8 cellular contexts compared by ENCODE assay signal in genomic region chrX:53080628-53081580, GRCh38. TPM values are rescaled to one million over a fixed set of nuclear protein-coding genes. Genes with fewer than 3 reads are reported as not detected.
DNase-seq lines count a peak whose midpoint lies in the region; ATAC-seq and TF ChIP-seq lines count a peak whose summit lies in the region.

No MANE protein-coding gene starts in this region.

- WGBS in esophagus squamous epithelium, 2 donors, result 23 to 64% methylated on average over 5 to 6 of the region's 17 CpGs

- POLR2A ChIA-PET in activated B cell treated with CpG ODN at 0.5 μM for 24 hours (lab: Charles Lee), result interaction anchor here (0.6 to 2.8 kb wide), 6 partner anchors 8 to 602 kb away, joined by 4 to 21 read pairs (median 13); partner anchors contain the start of gene KDM5C

- no peak for TF ChIP-seq POLR2A in esophagus squamous epithelium (IDR thresholded peaks at IDR 0.05)

- H3K36me3 Mint-ChIP-seq in activated B cell treated with CpG ODN at 0.5 μM for 24 hours (ENCODE audit: low read depth), result peaks cover 24% of the 10 kb centered on the region

- no peaks in the 10 kb centered on the region for H3K9me3 ChIP-seq in esophagus squamous epithelium

- CTCF ChIA-PET in activated B cell treated with CpG ODN at 0.5 μM for 24 hours (lab: Charles Lee), result no interaction called here

- H3K36me3 ChIP-seq in esophagus squamous epithelium, result peaks cover 0 to 20% (median 0%) of the 10 kb centered on the region in 3 donors

- intact Hi-C loops in activated B cell treated with CpG ODN at 0.5 μM for 24 hours (cut with micrococcal nuclease), result loop anchor here (5.0 to 10.0 kb wide), 5 partner anchors 146 to 1726 kb away; partner anchors contain the start of genes HUWE1, KDM5C, MAGED2 and PHF8
- intact Hi-C loops in esophagus squamous epithelium (cut with DNase I), result no loop called here

- H3K27ac ChIP-seq in esophagus squamous epithelium, result peak overlapping the region; percentile 82 to 93 (median 86)

- H3K4me3 Mint-ChIP-seq in activated B cell treated with CpG ODN at 0.5 μM for 24 hours, result peak overlapping the region; percentile 82

- H3K27me3 Mint-ChIP-seq in activated B cell treated with CpG ODN at 0.5 μM for 24 hours, result no peaks in the 10 kb centered on the region

- H3K4me1 Mint-ChIP-seq in activated B cell treated with CpG ODN at 0.5 μM for 24 hours, result peaks cover 27% of the 10 kb centered on the region

- ATAC-seq in activated B cell treated with CpG ODN at 0.5 μM for 24 hours (ENCODE audit: low read depth), result no peak
- no peak for ATAC-seq in HG02852 (IDR thresholded peaks at IDR 0.05; ENCODE audit: unreplicated experiment)
- no peak for ATAC-seq in GM21390 (IDR thresholded peaks at IDR 0.05; ENCODE audit: unreplicated experiment)
- no peak for ATAC-seq in GM21786 (IDR thresholded peaks at IDR 0.05; ENCODE audit: unreplicated experiment)

- no peaks in the 10 kb centered on the region for H3K27me3 ChIP-seq in esophagus squamous epithelium

- no peaks in the 10 kb centered on the region for H3K9me3 Mint-ChIP-seq in activated B cell treated with CpG ODN at 0.5 μM for 24 hours

- H3K4me3 ChIP-seq in esophagus squamous epithelium, result peak overlapping the region in 3 of 4 donors; percentile 58 to 75 (median 73)
- peak overlapping the region; percentile 28 for H3K4me3 ChIP-seq in skeletal muscle cell (ENCODE audit: low read depth, low read length)

- peaks cover 0 to 32% (median 0%) of the 10 kb centered on the region in 3 donors for H3K4me1 ChIP-seq in esophagus squamous epithelium

- peak; percentile 10 for DNase-seq in GM20000 (ENCODE audit: low spot score)
- no peak for DNase-seq in activated B cell treated with CpG ODN at 0.5 μM for 24 hours
- no peak for DNase-seq in esophagus squamous epithelium (lab: John Stamatoyannopoulos, UW)
- no peak for DNase-seq in skeletal muscle cell (ENCODE audit: low read depth)
- DNase-seq in NCI-H146 (lab: John Stamatoyannopoulos, UW), result no peak

- peak overlapping the region; percentile 93 for H3K27ac Mint-ChIP-seq in activated B cell treated with CpG ODN at 0.5 μM for 24 hours

- no peak for TF ChIP-seq CTCF in GM20000 (IDR thresholded peaks at IDR 0.05; ENCODE audit: extremely low read depth, missing control alignments)
- TF ChIP-seq CTCF in activated B cell treated with CpG ODN at 0.5 μM for 24 hours (IDR thresholded peaks at IDR 0.05), result no peak
- TF ChIP-seq CTCF in esophagus squamous epithelium (IDR thresholded peaks at IDR 0.05), result no peak

RNA-seq across cellular contexts. Expression of gene TSPYL2, which starts 1.3 kb away (rescaled TPM):
- total RNA-seq in activated B cell treated with CpG ODN at 0.5 μM for 24 hours, result 48.2 and 49.7 TPM in 2 replicates
- total RNA-seq in esophagus squamous epithelium, result 10 to 100 TPM in 1 of 4 donors, 1 to 10 TPM in 3; 4.4 to 40.1 (median 5.3) TPM

RNA-seq across cellular contexts. Expression of gene KANTR, which starts 13.0 kb away (rescaled TPM):
- total RNA-seq in activated B cell treated with CpG ODN at 0.5 μM for 24 hours, result 11.2 and 12.0 TPM in 2 replicates
- 10 to 100 TPM in 1 of 4 donors, 1 to 10 TPM in 3; 3.5 to 15.6 (median 5.3) TPM for total RNA-seq in esophagus squamous epithelium

RNA-seq across cellular contexts. Expression of gene GPR173, which starts 32.3 kb away (rescaled TPM):
- total RNA-seq in activated B cell treated with CpG ODN at 0.5 μM for 24 hours (0.10 and 0.16 TPM in 2 replicates), esophagus squamous epithelium (under 1 TPM in 3 of 4 donors, not detected in 1; 0.09 to 0.57 (median 0.18) TPM)
